ENCODE assay signal across 10 cellular contexts in genomic region chr21:45535341-45536081, GRCh38. TPM values are rescaled to one million over a fixed set of nuclear protein-coding genes. Genes with fewer than 3 reads are reported as not detected.
DNase-seq lines count a peak whose midpoint lies in the region; ATAC-seq and TF ChIP-seq lines count a peak whose summit lies in the region.
"Had no signal": no experiment of that assay in that cellular context is flagged by ENCODE, and none has a peak within 500 bp of the region (broad histone marks: within the 10 kb centered on the region; RNA-seq: fewer than 3 reads in every experiment).

No MANE protein-coding gene starts in this region.

- H3K4me3 ChIP-seq in RWPE2 (ENCODE audit: severe bottlenecking) (no peak overlapping the region), left ventricle myocardium inferior (no peak overlapping the region), coronary artery (no peak overlapping the region), esophagus muscularis mucosa (no peak overlapping the region)

- no peak overlapping the region for H3K4me3 Mint-ChIP-seq in progenitor cell of endocrine pancreas (ENCODE audit: low read depth)

- H3K4me1 ChIP-seq in RWPE2 (ENCODE audit: insufficient read depth, poor library complexity, severe bottlenecking) = no peaks in the 10 kb centered on the region
- H3K4me1 ChIP-seq in left ventricle myocardium inferior = peaks cover 28% of the 10 kb centered on the region
- H3K4me1 ChIP-seq in esophagus muscularis mucosa = peaks cover 0 to 15% (median 6%) of the 10 kb centered on the region in 4 donors

- no peak for TF ChIP-seq EP300 in esophagus muscularis mucosa (IDR thresholded peaks at IDR 0.05)

- 89% methylated on average over 22 of the region's 34 CpGs for WGBS in esophagus muscularis mucosa

- H3K27ac ChIP-seq in RWPE2 (ENCODE audit: poor library complexity, severe bottlenecking) = no peak overlapping the region
- H3K27ac ChIP-seq in left ventricle myocardium inferior (replicated peaks) = peak overlapping the region; percentile 78
- H3K27ac ChIP-seq in coronary artery = no peak overlapping the region
- no peak overlapping the region for H3K27ac ChIP-seq in esophagus muscularis mucosa (replicated peaks in 1 of 4)
- H3K27ac ChIP-seq: epithelial cell of prostate had no signal

- intact Hi-C loops in left ventricle myocardium inferior (cut with micrococcal nuclease) = no loop called here
- intact Hi-C loops in esophagus muscularis mucosa (cut with DNase I) = no loop called here

- no peak for ATAC-seq in RWPE2 (ENCODE audit: low read depth)
- ATAC-seq in GM19351 (IDR thresholded peaks at IDR 0.05; ENCODE audit: unreplicated experiment) = no peak
- ATAC-seq in esophagus mucosa = no peak

- H3K36me3 ChIP-seq in RWPE2 (ENCODE audit: low read depth) (no peaks in the 10 kb centered on the region), left ventricle myocardium inferior (no peaks in the 10 kb centered on the region), esophagus muscularis mucosa (peaks cover 0 to 14% (median 6%) of the 10 kb centered on the region in 4 donors)

- H3K4me1 Mint-ChIP-seq in progenitor cell of endocrine pancreas (ENCODE audit: low read depth) = no peaks in the 10 kb centered on the region

- H3K27me3 ChIP-seq in RWPE2 (ENCODE audit: insufficient read depth, poor library complexity, severe bottlenecking) (no peaks in the 10 kb centered on the region), left ventricle myocardium inferior (ENCODE audit: low read depth) (no peaks in the 10 kb centered on the region), esophagus muscularis mucosa (no peaks in the 10 kb centered on the region)

- H3K9me3 Mint-ChIP-seq in progenitor cell of endocrine pancreas (ENCODE audit: low read depth) = no peaks in the 10 kb centered on the region

- DNase-seq in GDM1 (lab: John Stamatoyannopoulos, UW) (peak; percentile 63), RWPE2 (ENCODE audit: low spot score) (peak; percentile 60), left ventricle myocardium inferior (peak; percentile 24), progenitor cell of endocrine pancreas (ENCODE audit: low spot score, unreplicated experiment) (no peak), coronary artery (ENCODE audit: low spot score) (no peak), esophagus muscularis mucosa (ENCODE audit: extremely low spot score) (no peak)
- DNase-seq: activated CD4-positive, alpha-beta T cell treated with anti-CD3 and anti-CD28 coated beads for 1 hour had no signal

- no peak for TF ChIP-seq POLR2A in esophagus muscularis mucosa (IDR thresholded peaks at IDR 0.05; ENCODE audit: low read depth)

- no peaks in the 10 kb centered on the region for H3K9me3 ChIP-seq in RWPE2 (ENCODE audit: severe bottlenecking)
- no peaks in the 10 kb centered on the region for H3K9me3 ChIP-seq in left ventricle myocardium inferior (replicated peaks)
- H3K9me3 ChIP-seq in esophagus muscularis mucosa = no peaks in the 10 kb centered on the region

- no peaks in the 10 kb centered on the region for H3K27me3 Mint-ChIP-seq in progenitor cell of endocrine pancreas

- no peak for TF ChIP-seq CTCF in RWPE2 (IDR thresholded peaks at IDR 0.05; ENCODE audit: poor library complexity, severe bottlenecking)
- no peak for TF ChIP-seq CTCF in left ventricle myocardium inferior (IDR thresholded peaks at IDR 0.05; ENCODE audit: borderline replicate concordance)
- TF ChIP-seq CTCF in progenitor cell of endocrine pancreas (IDR thresholded peaks at IDR 0.05; ENCODE audit: unreplicated experiment) = no peak
- no peak for TF ChIP-seq CTCF in coronary artery (IDR thresholded peaks at IDR 0.05)
- no peak for TF ChIP-seq CTCF in esophagus muscularis mucosa (IDR thresholded peaks at IDR 0.05)

- H3K36me3 Mint-ChIP-seq in progenitor cell of endocrine pancreas (ENCODE audit: insufficient read depth) = peaks cover 5% of the 10 kb centered on the region

- peak overlapping the region; percentile 73 for H3K27ac Mint-ChIP-seq in progenitor cell of endocrine pancreas

RNA-seq across cellular contexts. Expression of gene SLC19A1, which starts 6.7 kb away (rescaled TPM):
- 4.9 TPM for total RNA-seq in left ventricle myocardium inferior
- total RNA-seq in progenitor cell of endocrine pancreas = 25.6 and 28.5 TPM in 2 replicates
- 10 to 100 TPM in 1 of 4 donors, 1 to 10 TPM in 3; 2.8 to 10.0 (median 6.6) TPM for total RNA-seq in esophagus muscularis mucosa
- total RNA-seq in esophagus mucosa = 3.1 TPM

Comparison
In these comparisons a context has a peak if more than half of its experiments do, and no peak if none do; other contexts are left out.
1. DNase-seq: peak in GDM1 (single experiment), RWPE2 (single experiment) and left ventricle myocardium inferior (single experiment); none in progenitor cell of endocrine pancreas (single experiment), coronary artery (single experiment) and esophagus muscularis mucosa (single experiment).